In genomic region chr1:28580706-28581530, GRCh38 we compare ENCODE assay signal across 2 cellular contexts.
TF ChIP-seq lines count a peak whose summit lies in the region.

No MANE protein-coding gene starts in this region.

TF ChIP-seq in SK-N-SH treated with all-trans-retinoic acid at 6 μM for 48 hours, 23 proteins besides CTCF, POLR2A, EP300 and RAD21 (continued from another document):
- no peak for TF ChIP-seq POU6F1 (CRISPR knock-in tag; IDR thresholded peaks at IDR 0.05; ENCODE audit: borderline replicate concordance, low read depth)
- TF ChIP-seq ISL1 (CRISPR knock-in tag; IDR thresholded peaks at IDR 0.05) = no peak
- no peak for TF ChIP-seq ZNF8 (CRISPR knock-in tag; IDR thresholded peaks at IDR 0.05)
- TF ChIP-seq SNAI2 (CRISPR knock-in tag; IDR thresholded peaks at IDR 0.05) = no peak
- TF ChIP-seq GLIS3 (CRISPR knock-in tag; IDR thresholded peaks at IDR 0.05) = no peak
- no peak for TF ChIP-seq ZNF565 (CRISPR knock-in tag; conservative IDR thresholded peaks at IDR 0.05; ENCODE audit: low read depth)
- TF ChIP-seq PPARA (CRISPR knock-in tag; IDR thresholded peaks at IDR 0.05; ENCODE audit: borderline replicate concordance) = no peak
- TF ChIP-seq ARNTL (CRISPR knock-in tag; IDR thresholded peaks at IDR 0.05; ENCODE audit: borderline replicate concordance, low read depth) = no peak
- no peak for TF ChIP-seq CSDC2 (CRISPR knock-in tag; IDR thresholded peaks at IDR 0.05)
- no peak for TF ChIP-seq TSHZ2 (CRISPR knock-in tag; IDR thresholded peaks at IDR 0.05)
- TF ChIP-seq CSRNP3 (CRISPR knock-in tag; IDR thresholded peaks at IDR 0.05) = no peak
- no peak for TF ChIP-seq TOX (CRISPR knock-in tag; IDR thresholded peaks at IDR 0.05; ENCODE audit: borderline replicate concordance)
- no peak for TF ChIP-seq RARB (CRISPR knock-in tag; IDR thresholded peaks at IDR 0.05)
- TF ChIP-seq ZFP3 (CRISPR knock-in tag; IDR thresholded peaks at IDR 0.05) = no peak

TF ChIP-seq in GM12878, 131 proteins besides CTCF, POLR2A, EP300 and RAD21 (continued from another document):
- peak; percentile 53 for TF ChIP-seq PBX3 (IDR thresholded peaks at IDR 0.05; ENCODE audit: insufficient replicate concordance, low read depth, low read length)
- peak; percentile 20; the same call in 1 of the 2 replicates for TF ChIP-seq SMAD5 (IDR thresholded peaks at IDR 0.05; ENCODE audit: low read depth)
TF ChIP-seq in GM12878: peak in this region for 9.
